ENCODE assay signal across 27 cellular contexts in genomic region chrX:66000178-66000577, GRCh38. TPM values are rescaled to one million over a fixed set of nuclear protein-coding genes. Genes with fewer than 3 reads are reported as not detected.
DNase-seq lines count a peak whose midpoint lies in the region; ATAC-seq and TF ChIP-seq lines count a peak whose summit lies in the region.
"Had no signal": no experiment of that assay in that cellular context is flagged by ENCODE, and none has a peak within 500 bp of the region (broad histone marks: within the 10 kb centered on the region; RNA-seq: fewer than 3 reads in every experiment).

No MANE protein-coding gene starts in this region.

- H3K27me3 Mint-ChIP-seq in activated naive CD4-positive, alpha-beta T cell treated with anti-CD3 and anti-CD28 coated beads, Interleukin-2, amount 50 U/mL, for 24 hours: no peaks in the 10 kb centered on the region
- peaks cover 3% of the 10 kb centered on the region for H3K27me3 Mint-ChIP-seq in activated naive CD4-positive, alpha-beta T cell treated with anti-CD3 and anti-CD28 coated beads, Interleukin-2, amount 10 ng/mL, durations not matched to agents 7 days and 5 days
- H3K27me3 Mint-ChIP-seq in dendritic cell treated with granulocyte-macrophage colony-stimulating factor and Interleukin-4, amounts not matched to agents 40 ng/mL and 50 ng/mL, for 4 days: peaks cover 7% of the 10 kb centered on the region
- no peaks in the 10 kb centered on the region for H3K27me3 Mint-ChIP-seq in Calu3 (ENCODE audit: unreplicated experiment)
- H3K27me3 Mint-ChIP-seq: CD4-positive, CD25-positive, alpha-beta regulatory T cell had no signal

- peaks cover 3% of the 10 kb centered on the region for H3K9me3 Mint-ChIP-seq in activated naive CD4-positive, alpha-beta T cell treated with anti-CD3 and anti-CD28 coated beads, Interleukin-2, amount 50 U/mL, for 24 hours
- peaks cover 5% of the 10 kb centered on the region for H3K9me3 Mint-ChIP-seq in activated naive CD4-positive, alpha-beta T cell treated with anti-CD3 and anti-CD28 coated beads, Interleukin-2, amount 10 ng/mL, durations not matched to agents 7 days and 5 days
- H3K9me3 Mint-ChIP-seq in dendritic cell treated with granulocyte-macrophage colony-stimulating factor and Interleukin-4, amounts not matched to agents 40 ng/mL and 50 ng/mL, for 4 days: no peaks in the 10 kb centered on the region
- H3K9me3 Mint-ChIP-seq in Calu3 (ENCODE audit: low read depth, unreplicated experiment): no peaks in the 10 kb centered on the region
- H3K9me3 Mint-ChIP-seq: CD4-positive, CD25-positive, alpha-beta regulatory T cell had no signal

- no peaks in the 10 kb centered on the region for H3K36me3 ChIP-seq in KOPT-K1 (ENCODE audit: insufficient read depth, low read length)
- no peaks in the 10 kb centered on the region for H3K36me3 ChIP-seq in heart left ventricle
- H3K36me3 ChIP-seq: BE2C, SJSA1 had no signal

- peak overlapping the region; percentile 77 for H3K27ac ChIP-seq in KOPT-K1 (ENCODE audit: low read depth, low read length, poor library complexity, severe bottlenecking)
- no peak overlapping the region for H3K27ac ChIP-seq in heart left ventricle
- H3K27ac ChIP-seq: 22Rv1, SJSA1 had no signal

- peak overlapping the region; percentile 55 for H3K27ac Mint-ChIP-seq in activated naive CD4-positive, alpha-beta T cell treated with anti-CD3 and anti-CD28 coated beads, Interleukin-2, amount 50 U/mL, for 24 hours
- no peak overlapping the region for H3K27ac Mint-ChIP-seq in activated naive CD4-positive, alpha-beta T cell treated with anti-CD3 and anti-CD28 coated beads, Interleukin-2, amount 10 ng/mL, durations not matched to agents 7 days and 5 days
- H3K27ac Mint-ChIP-seq in dendritic cell treated with granulocyte-macrophage colony-stimulating factor and Interleukin-4, amounts not matched to agents 40 ng/mL and 50 ng/mL, for 4 days: peak overlapping the region; percentile 60
- H3K27ac Mint-ChIP-seq in Calu3 (ENCODE audit: unreplicated experiment): no peak overlapping the region
- H3K27ac Mint-ChIP-seq: CD4-positive, CD25-positive, alpha-beta regulatory T cell had no signal

- H3K9me3 ChIP-seq in KOPT-K1 (ENCODE audit: insufficient read depth, low read length, poor library complexity, severe bottlenecking) (no peaks in the 10 kb centered on the region), heart left ventricle (no peaks in the 10 kb centered on the region)
- H3K9me3 ChIP-seq: BE2C, SJSA1 had no signal

- TF ChIP-seq POLR2A in heart left ventricle (IDR thresholded peaks at IDR 0.05): no peak

- peaks cover 0 to 16% (median 0%) of the 10 kb centered on the region in 9 donors for H3K27me3 ChIP-seq in heart left ventricle
- H3K27me3 ChIP-seq: BE2C, SJSA1 had no signal

- H3K4me3 Mint-ChIP-seq in activated naive CD4-positive, alpha-beta T cell treated with anti-CD3 and anti-CD28 coated beads, Interleukin-2, amount 50 U/mL, for 24 hours: peak overlapping the region; percentile 19
- H3K4me3 Mint-ChIP-seq in activated naive CD4-positive, alpha-beta T cell treated with anti-CD3 and anti-CD28 coated beads, Interleukin-2, amount 10 ng/mL, durations not matched to agents 7 days and 5 days: no peak overlapping the region
- no peak overlapping the region for H3K4me3 Mint-ChIP-seq in dendritic cell treated with granulocyte-macrophage colony-stimulating factor and Interleukin-4, amounts not matched to agents 40 ng/mL and 50 ng/mL, for 4 days
- no peak overlapping the region for H3K4me3 Mint-ChIP-seq in Calu3 (ENCODE audit: low read depth, unreplicated experiment)

- H3K4me1 ChIP-seq in heart left ventricle: peaks cover 0 to 59% (median 0%) of the 10 kb centered on the region in 12 donors
- H3K4me1 ChIP-seq: BE2C, SJSA1 had no signal

- CTCF ChIA-PET in activated naive CD4-positive, alpha-beta T cell treated with anti-CD3 and anti-CD28 coated beads, Interleukin-2, amount 10 ng/mL, durations not matched to agents 7 days and 5 days (lab: Charles Lee): no interaction called here
- CTCF ChIA-PET in Calu3 (lab: Charles Lee): interaction anchor here (0.7 kb wide), 1 partner anchor 128 kb away, joined by 3 read pairs; no protein-coding TSS in a partner anchor

- no peaks in the 10 kb centered on the region for H3K36me3 Mint-ChIP-seq in activated naive CD4-positive, alpha-beta T cell treated with anti-CD3 and anti-CD28 coated beads, Interleukin-2, amount 50 U/mL, for 24 hours
- H3K36me3 Mint-ChIP-seq in activated naive CD4-positive, alpha-beta T cell treated with anti-CD3 and anti-CD28 coated beads, Interleukin-2, amount 10 ng/mL, durations not matched to agents 7 days and 5 days: peaks cover 7% of the 10 kb centered on the region
- no peaks in the 10 kb centered on the region for H3K36me3 Mint-ChIP-seq in dendritic cell treated with granulocyte-macrophage colony-stimulating factor and Interleukin-4, amounts not matched to agents 40 ng/mL and 50 ng/mL, for 4 days (ENCODE audit: low read depth)
- H3K36me3 Mint-ChIP-seq in Calu3 (ENCODE audit: insufficient read depth, unreplicated experiment): no peaks in the 10 kb centered on the region
- H3K36me3 Mint-ChIP-seq: CD4-positive, CD25-positive, alpha-beta regulatory T cell had no signal

- intact Hi-C loops in dendritic cell treated with granulocyte-macrophage colony-stimulating factor and Interleukin-4, amounts not matched to agents 40 ng/mL and 50 ng/mL, for 4 days (cut with micrococcal nuclease): no loop called here
- intact Hi-C loops in heart left ventricle (cut with DNase I): no loop called here
- intact Hi-C loops in Calu3 (cut with micrococcal nuclease; ENCODE audit: unreplicated experiment): no loop called here

- H3K4me3 ChIP-seq in heart left ventricle: no peak overlapping the region
- H3K4me3 ChIP-seq: SJSA1 had no signal

- BruUV-seq in Calu3 (replicated peaks; lab: Mats Ljungman, UMichigan): no TSS peak

- no peak for DNase-seq in activated naive CD4-positive, alpha-beta T cell treated with anti-CD3 and anti-CD28 coated beads, Interleukin-2, amount 10 ng/mL, durations not matched to agents 7 days and 5 days
- no peak for DNase-seq in medulla oblongata (ENCODE audit: extremely low spot score)
- no peak for DNase-seq in heart left ventricle
- no peak for DNase-seq in Calu3
- DNase-seq: BE2C; CD4-positive, CD25-positive, alpha-beta regulatory T cell; COR-L47; DMS79; GF-D8; Kasumi-1; NCI-H1048; NCI-H1417; NCI-H1694; NCI-H2029 treated with DMSO at 0.1 percent for 48 hours; NCI-H2227 treated with DMSO at 0.1 percent for 48 hours; NCI-H526 treated with DMSO at 0.1 percent for 48 hours; Right ventricle myocardium superior; RPMI8226 had no signal

- TF ChIP-seq CTCF in heart left ventricle (IDR thresholded peaks at IDR 0.05) (no peak), Calu3 (IDR thresholded peaks at IDR 0.05; ENCODE audit: unreplicated experiment) (no peak)

- H3K4me1 Mint-ChIP-seq in activated naive CD4-positive, alpha-beta T cell treated with anti-CD3 and anti-CD28 coated beads, Interleukin-2, amount 50 U/mL, for 24 hours: peaks cover 65% of the 10 kb centered on the region
- H3K4me1 Mint-ChIP-seq in activated naive CD4-positive, alpha-beta T cell treated with anti-CD3 and anti-CD28 coated beads, Interleukin-2, amount 10 ng/mL, durations not matched to agents 7 days and 5 days: peaks cover 49% of the 10 kb centered on the region
- H3K4me1 Mint-ChIP-seq in dendritic cell treated with granulocyte-macrophage colony-stimulating factor and Interleukin-4, amounts not matched to agents 40 ng/mL and 50 ng/mL, for 4 days (ENCODE audit: low read depth): peaks cover 67% of the 10 kb centered on the region
- no peaks in the 10 kb centered on the region for H3K4me1 Mint-ChIP-seq in Calu3 (ENCODE audit: low read depth, unreplicated experiment)

- 11 to 24% (median 17%) methylated on average over 1 of the region's 1 CpG for WGBS in heart left ventricle, 4 donors

- ATAC-seq in HG03342 (IDR thresholded peaks at IDR 0.05; ENCODE audit: unreplicated experiment) (no peak), heart left ventricle (no peak)

RNA-seq across cellular contexts. Expression of gene VSIG4, which starts 39.7 kb away (rescaled TPM):
- total RNA-seq in heart left ventricle (100 to 1,000 TPM in 1 of 9 donors, 10 to 100 TPM in 6, 1 to 10 TPM in 2; 4.7 to 162 (median 28.3) TPM), Calu3 (2022) (not detected in 2 replicates)
- 10 to 100 TPM in 1 of 2 donors, 1 to 10 TPM in 1; 9.5 to 27.4 TPM for polyA plus RNA-seq in heart left ventricle
- total RNA-seq: CD4-positive, CD25-positive, alpha-beta regulatory T cell; HT-29; MCF 10A; NCI-H460; SJSA1 had no signal
- polyA plus RNA-seq: CD4-positive, CD25-positive, alpha-beta regulatory T cell had no signal

Comparison
In these comparisons a context has a peak if more than half of its experiments do, and no peak if none do; other contexts are left out.
1. H3K27ac Mint-ChIP-seq: peak in activated naive CD4-positive, alpha-beta T cell treated with anti-CD3 and anti-CD28 coated beads, Interleukin-2, amount 50 U/mL, for 24 hours (single experiment) and dendritic cell treated with granulocyte-macrophage colony-stimulating factor and Interleukin-4, amounts not matched to agents 40 ng/mL and 50 ng/mL, for 4 days (single experiment); none in activated naive CD4-positive, alpha-beta T cell treated with anti-CD3 and anti-CD28 coated beads, Interleukin-2, amount 10 ng/mL, durations not matched to agents 7 days and 5 days (single experiment) and Calu3 (single experiment).